Comparison of ENCODE assay signal across 1 cellular context in the genomic region with DNA sequence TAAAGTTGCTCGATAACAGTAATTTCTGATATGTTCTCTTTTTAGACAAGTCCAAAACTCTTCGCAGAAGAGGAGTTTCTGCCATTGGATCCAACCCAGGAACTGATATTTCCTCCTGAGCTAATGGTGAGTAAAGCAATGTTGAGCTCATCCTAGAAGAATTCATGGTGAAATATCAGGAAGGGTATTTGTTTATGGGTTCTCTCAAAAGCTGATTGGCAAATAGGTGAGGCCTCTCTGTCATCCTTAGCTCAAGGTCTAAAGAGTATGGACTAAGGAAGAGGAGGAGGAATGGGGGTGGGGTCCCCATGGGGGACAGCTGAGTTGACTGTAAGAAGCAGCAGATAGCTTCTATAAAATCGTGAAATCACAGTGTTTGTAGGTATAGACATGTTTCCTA.
TF ChIP-seq lines count a peak whose summit lies in the region.

No MANE protein-coding gene starts in this region.

TF ChIP-seq in HepG2, 621 proteins besides CTCF, POLR2A, EP300 and RAD21 (continued from another document):
- TF ChIP-seq, protein P1, sequence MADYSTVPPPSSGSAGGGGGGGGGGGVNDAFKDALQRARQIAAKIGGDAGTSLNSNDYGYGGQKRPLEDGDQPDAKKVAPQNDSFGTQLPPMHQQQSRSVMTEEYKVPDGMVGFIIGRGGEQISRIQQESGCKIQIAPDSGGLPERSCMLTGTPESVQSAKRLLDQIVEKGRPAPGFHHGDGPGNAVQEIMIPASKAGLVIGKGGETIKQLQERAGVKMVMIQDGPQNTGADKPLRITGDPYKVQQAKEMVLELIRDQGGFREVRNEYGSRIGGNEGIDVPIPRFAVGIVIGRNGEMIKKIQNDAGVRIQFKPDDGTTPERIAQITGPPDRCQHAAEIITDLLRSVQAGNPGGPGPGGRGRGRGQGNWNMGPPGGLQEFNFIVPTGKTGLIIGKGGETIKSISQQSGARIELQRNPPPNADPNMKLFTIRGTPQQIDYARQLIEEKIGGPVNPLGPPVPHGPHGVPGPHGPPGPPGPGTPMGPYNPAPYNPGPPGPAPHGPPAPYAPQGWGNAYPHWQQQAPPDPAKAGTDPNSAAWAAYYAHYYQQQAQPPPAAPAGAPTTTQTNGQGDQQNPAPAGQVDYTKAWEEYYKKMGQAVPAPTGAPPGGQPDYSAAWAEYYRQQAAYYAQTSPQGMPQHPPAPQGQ (CRISPR knock-in tag; IDR thresholded peaks at IDR 0.05; ENCODE audit: borderline replicate concordance), result no peak
